Comparison of ENCODE assay signal across 18 cellular contexts in the genomic region with DNA sequence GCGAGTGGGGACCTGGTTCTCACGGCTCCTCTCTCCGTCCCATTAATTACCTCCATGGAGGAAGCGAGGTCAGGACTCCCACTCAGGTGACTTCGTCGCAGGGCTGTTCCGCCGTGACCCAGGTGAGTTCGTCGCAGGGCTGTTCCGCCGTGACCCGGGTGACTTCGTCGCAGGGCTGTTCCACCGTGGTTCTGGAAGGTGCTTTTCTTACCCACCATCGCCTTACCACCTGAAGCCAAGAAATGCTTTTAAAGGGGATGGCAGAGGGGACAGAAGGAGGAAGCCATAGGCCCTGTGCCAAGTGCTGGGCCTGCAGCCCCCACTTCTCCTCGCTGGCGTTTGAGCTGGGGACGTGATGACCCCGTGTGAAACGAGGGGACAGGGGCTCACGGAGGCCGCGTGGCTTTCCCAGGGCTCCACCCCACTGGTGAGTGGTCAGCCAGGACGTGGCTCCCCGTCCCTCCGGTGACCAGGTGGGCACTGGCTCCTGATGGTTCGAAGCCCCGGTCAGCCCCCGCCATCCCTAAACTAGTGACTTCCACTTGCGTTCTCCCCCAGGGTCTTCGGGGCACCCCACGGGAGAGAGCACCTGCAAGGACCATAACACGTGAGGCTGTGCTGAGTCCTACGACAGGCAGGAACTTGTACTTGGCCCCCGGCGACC.
DNase-seq lines count a peak whose midpoint lies in the region; ATAC-seq and TF ChIP-seq lines count a peak whose summit lies in the region.
"Had no signal": no experiment of that assay in that cellular context is flagged by ENCODE, and none has a peak within 500 bp of the region (broad histone marks: within the 10 kb centered on the region; RNA-seq: fewer than 3 reads in every experiment).

No MANE protein-coding gene starts in this region.

- H3K27ac ChIP-seq in colonic mucosa: no peak overlapping the region
- H3K27ac ChIP-seq in lung (ENCODE audit: low read depth in 1 of 2, low read length in 1 of 2): no peak overlapping the region
- H3K27ac ChIP-seq in upper lobe of left lung: no peak overlapping the region

- H3K36me3 ChIP-seq in colonic mucosa: no peaks in the 10 kb centered on the region
- no peaks in the 10 kb centered on the region for H3K36me3 ChIP-seq in lung (ENCODE audit: control insufficient read depth in 2 of 2, insufficient read depth in 2 of 2, low read length in 2 of 2)
- H3K36me3 ChIP-seq in upper lobe of left lung: no peaks in the 10 kb centered on the region
- H3K36me3 ChIP-seq: BE2C had no signal

- TF ChIP-seq CTCF in colonic mucosa (IDR thresholded peaks at IDR 0.05) (no peak), lung (IDR thresholded peaks at IDR 0.05; ENCODE audit: control extremely low read depth, extremely low read depth) (no peak), upper lobe of left lung (IDR thresholded peaks at IDR 0.05) (no peak)

- H3K27me3 ChIP-seq in colonic mucosa: no peaks in the 10 kb centered on the region
- no peaks in the 10 kb centered on the region for H3K27me3 ChIP-seq in lung (ENCODE audit: control insufficient read depth, insufficient read depth)
- H3K27me3 ChIP-seq in upper lobe of left lung: no peaks in the 10 kb centered on the region

- no peaks in the 10 kb centered on the region for H3K4me1 ChIP-seq in colonic mucosa
- no peaks in the 10 kb centered on the region for H3K4me1 ChIP-seq in lung (ENCODE audit: control insufficient read depth in 2 of 2, insufficient read depth in 2 of 2, low read length in 2 of 2)
- no peaks in the 10 kb centered on the region for H3K4me1 ChIP-seq in upper lobe of left lung
- H3K4me1 ChIP-seq: BE2C had no signal

- H3K4me3 ChIP-seq in colonic mucosa: no peak overlapping the region
- no peak overlapping the region for H3K4me3 ChIP-seq in lung
- no peak overlapping the region for H3K4me3 ChIP-seq in upper lobe of left lung

- intact Hi-C loops in colonic mucosa (cut with DNase I): no loop called here

- no peak for ATAC-seq in lung (ENCODE audit: insufficient read depth, low FRiP score)
- ATAC-seq in upper lobe of left lung (ENCODE audit: low FRiP score in 2 of 2): no peak
- no peak for ATAC-seq in HG03469 (IDR thresholded peaks at IDR 0.05; ENCODE audit: unreplicated experiment)
- ATAC-seq in GM21526 (IDR thresholded peaks at IDR 0.05; ENCODE audit: low FRiP score, unreplicated experiment): no peak
- ATAC-seq: HCT116 had no signal

- TF ChIP-seq EP300 in upper lobe of left lung (IDR thresholded peaks at IDR 0.05): no peak

- WGBS in lung, 2 donors: 91 to 96% methylated on average over 38 of the region's 38 CpGs
- 92 to 95% methylated on average over 17 to 38 of the region's 38 CpGs for WGBS in upper lobe of left lung, 2 donors

- no peak for TF ChIP-seq POLR2A in upper lobe of left lung (IDR thresholded peaks at IDR 0.05)

- DNase-seq in colonic mucosa (peak; percentile 11), lung (ENCODE audit: low spot score) (peak; percentile 20), upper lobe of left lung (peak; percentile 17 to 75), globus pallidus (ENCODE audit: low spot score) (no peak)
- DNase-seq: ACHN; BE2C; C1 segment of cervical spinal cord; Caco-2; CD4-positive, alpha-beta T cell; DMS153; DMS79 treated with DMSO at 0.1 percent for 48 hours; GF-D8; GOT3; H7; HFFc6 had no signal

- no peaks in the 10 kb centered on the region for H3K9me3 ChIP-seq in colonic mucosa
- peaks cover 0 to 4% of the 10 kb centered on the region in 2 donors for H3K9me3 ChIP-seq in lung (ENCODE audit: control insufficient read depth in 2 of 2, insufficient read depth in 1 of 2, low read length in 1 of 2)
- no peaks in the 10 kb centered on the region for H3K9me3 ChIP-seq in upper lobe of left lung
- H3K9me3 ChIP-seq: BE2C, Caco-2 had no signal

- no peak overlapping the region for H3K9ac ChIP-seq in colonic mucosa (ENCODE audit: low read depth in 2 of 2, low read length in 2 of 2)
